16 cellular contexts compared by ENCODE assay signal in the genomic region with DNA sequence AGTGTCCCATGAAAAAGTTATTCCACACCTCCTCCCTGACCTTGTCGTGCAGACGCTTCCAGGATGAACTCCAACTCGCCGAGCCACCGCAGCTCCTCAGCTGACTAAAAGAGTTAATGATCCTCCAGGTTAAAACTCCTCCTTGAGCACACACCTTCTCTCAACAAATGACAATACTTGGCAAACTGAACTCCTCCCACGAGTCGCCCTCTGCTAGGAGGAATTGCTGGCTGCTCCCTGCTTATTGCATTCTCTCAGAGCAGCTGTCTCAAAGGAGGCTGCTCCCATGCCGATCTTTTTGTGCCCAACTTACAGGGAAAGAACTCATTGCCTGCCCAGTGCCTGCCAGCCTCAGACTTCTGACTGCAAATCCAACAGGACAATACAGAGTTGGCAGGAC. TPM values are rescaled to one million over a fixed set of nuclear protein-coding genes. Genes with fewer than 3 reads are reported as not detected.
DNase-seq lines count a peak whose midpoint lies in the region; ATAC-seq, FAIRE-seq and TF ChIP-seq lines count a peak whose summit lies in the region.
"Had no signal": no experiment of that assay in that cellular context is flagged by ENCODE, and none has a peak within 500 bp of the region (broad histone marks: within the 10 kb centered on the region; RNA-seq: fewer than 3 reads in every experiment).

A gene with protein sequence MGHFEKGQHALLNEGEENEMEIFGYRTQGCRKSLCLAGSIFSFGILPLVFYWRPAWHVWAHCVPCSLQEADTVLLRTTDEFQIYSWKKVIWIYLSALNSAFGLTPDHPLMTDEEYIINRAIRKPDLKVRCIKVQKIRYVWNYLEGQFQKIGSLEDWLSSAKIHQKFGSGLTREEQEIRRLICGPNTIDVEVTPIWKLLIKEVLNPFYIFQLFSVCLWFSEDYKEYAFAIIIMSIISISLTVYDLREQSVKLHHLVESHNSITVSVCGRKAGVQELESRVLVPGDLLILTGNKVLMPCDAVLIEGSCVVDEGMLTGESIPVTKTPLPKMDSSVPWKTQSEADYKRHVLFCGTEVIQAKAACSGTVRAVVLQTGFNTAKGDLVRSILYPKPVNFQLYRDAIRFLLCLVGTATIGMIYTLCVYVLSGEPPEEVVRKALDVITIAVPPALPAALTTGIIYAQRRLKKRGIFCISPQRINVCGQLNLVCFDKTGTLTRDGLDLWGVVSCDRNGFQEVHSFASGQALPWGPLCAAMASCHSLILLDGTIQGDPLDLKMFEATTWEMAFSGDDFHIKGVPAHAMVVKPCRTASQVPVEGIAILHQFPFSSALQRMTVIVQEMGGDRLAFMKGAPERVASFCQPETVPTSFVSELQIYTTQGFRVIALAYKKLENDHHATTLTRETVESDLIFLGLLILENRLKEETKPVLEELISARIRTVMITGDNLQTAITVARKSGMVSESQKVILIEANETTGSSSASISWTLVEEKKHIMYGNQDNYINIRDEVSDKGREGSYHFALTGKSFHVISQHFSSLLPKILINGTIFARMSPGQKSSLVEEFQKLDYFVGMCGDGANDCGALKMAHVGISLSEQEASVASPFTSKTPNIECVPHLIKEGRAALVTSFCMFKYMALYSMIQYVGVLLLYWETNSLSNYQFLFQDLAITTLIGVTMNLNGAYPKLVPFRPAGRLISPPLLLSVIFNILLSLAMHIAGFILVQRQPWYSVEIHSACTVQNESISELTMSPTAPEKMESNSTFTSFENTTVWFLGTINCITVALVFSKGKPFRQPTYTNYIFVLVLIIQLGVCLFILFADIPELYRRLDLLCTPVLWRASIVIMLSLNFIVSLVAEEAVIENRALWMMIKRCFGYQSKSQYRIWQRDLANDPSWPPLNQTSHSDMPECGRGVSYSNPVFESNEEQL (minus strand): TSS at position 106 of the 400 bp plus-strand sequence. CDS start 96 bp downstream, at position 10.

- H2AFZ ChIP-seq in astrocyte (ENCODE audit: low read depth, low read length) = no peak within 1 kb of the TSS
- H2AFZ ChIP-seq: GM23248 had no signal

- H3K4me1 Mint-ChIP-seq in astrocyte (ENCODE audit: low read depth, unreplicated experiment) = no peaks in the 10 kb centered on the region
- H3K4me1 Mint-ChIP-seq: activated naive CD8-positive, alpha-beta T cell treated with anti-CD3 and anti-CD28 coated beads, Interleukin-2, amount 10 ng/mL, durations not matched to agents 7 days and 5 days had no signal

- H3K4me1 ChIP-seq in A549 (no peaks in the 10 kb centered on the region), astrocyte (ENCODE audit: insufficient read depth, low read length) (no peaks in the 10 kb centered on the region)
- H3K4me1 ChIP-seq: tibial nerve had no signal

- H4K20me1 ChIP-seq in astrocyte (ENCODE audit: insufficient read depth, low read length) = no peaks in the 10 kb centered on the region

- no peak within 1 kb of the TSS for H3K27ac ChIP-seq in A549
- no peak within 1 kb of the TSS for H3K27ac ChIP-seq in astrocyte (ENCODE audit: low read depth, low read length)
- H3K27ac ChIP-seq: GM23248, tibial nerve had no signal

- ATAC-seq in A549 (peak in 1 of 2 experiments; percentile 39; a peak in 1 of 6 replicates), GM18868 (IDR thresholded peaks at IDR 0.05; ENCODE audit: unreplicated experiment) (no peak), GM18858 (IDR thresholded peaks at IDR 0.05; ENCODE audit: unreplicated experiment) (no peak)

- POLR2A ChIA-PET in A549 (lab: Yijun Ruan, JAX) = no interaction called here

- DNase-seq in A549 (ENCODE audit: low read depth in 1 of 2, low spot score in 1 of 2) (peak in 1 of 2 experiments; percentile 1), astrocyte (ENCODE audit: low read depth) (no peak), iPS-NIHi11 (ENCODE audit: low spot score) (peak; percentile 27), occipital lobe (lab: John Stamatoyannopoulos, UW) (no peak), EL (no peak), NCI-H226 (no peak)
- DNase-seq: activated CD8-positive, alpha-beta memory T cell treated with anti-CD3 and anti-CD28 coated beads, Interleukin-2, amount 50 U/mL, for 4 hours; activated naive CD8-positive, alpha-beta T cell treated with anti-CD3 and anti-CD28 coated beads, Interleukin-2, amount 10 ng/mL, durations not matched to agents 7 days and 5 days; DMS 273 treated with DMSO at 0.1 percent for 48 hours; GM23248; MV-4-11 had no signal

- FAIRE-seq in A549 (lab: Jason Lieb, UNC) (no peak), astrocyte (lab: Jason Lieb, UNC) (no peak)
- FAIRE-seq: HTR-8/SVneo had no signal

- no peak within 1 kb of the TSS for H3K4me3 Mint-ChIP-seq in astrocyte (ENCODE audit: unreplicated experiment)
- H3K4me3 Mint-ChIP-seq: activated naive CD8-positive, alpha-beta T cell treated with anti-CD3 and anti-CD28 coated beads, Interleukin-2, amount 10 ng/mL, durations not matched to agents 7 days and 5 days had no signal

- no peak for TF ChIP-seq CTCF in A549 (IDR thresholded peaks at IDR 0.05)
- TF ChIP-seq CTCF in astrocyte (IDR thresholded peaks at IDR 0.05; ENCODE audit: insufficient read depth, low read depth, low read length) = no peak

- no peak within 1 kb of the TSS for H3K27ac Mint-ChIP-seq in astrocyte (ENCODE audit: unreplicated experiment)
- H3K27ac Mint-ChIP-seq: activated naive CD8-positive, alpha-beta T cell treated with anti-CD3 and anti-CD28 coated beads, Interleukin-2, amount 10 ng/mL, durations not matched to agents 7 days and 5 days had no signal

- TF ChIP-seq EP300 in A549 (IDR thresholded peaks at IDR 0.05) = no peak

- CTCF ChIA-PET in A549 (lab: Yijun Ruan, JAX) = no interaction called here

- WGBS in A549 (ENCODE audit: missing lambda C conversion rate) = 0% methylated on average over 8 of the region's 8 CpGs

- TF ChIP-seq POLR2A in A549 (IDR thresholded peaks at IDR 0.05; ENCODE audit: low read length) = no peak

- no peaks in the 10 kb centered on the region for H3K27me3 ChIP-seq in astrocyte (ENCODE audit: insufficient read depth, low read length)
- H3K27me3 ChIP-seq: tibial nerve had no signal

- H3K4me3 ChIP-seq in A549 (no peak within 1 kb of the TSS), astrocyte (ENCODE audit: insufficient read depth, low read depth, low read length) (no peak within 1 kb of the TSS)
- H3K4me3 ChIP-seq: GM23248, tibial nerve had no signal

- no peaks in the 10 kb centered on the region for H3K36me3 ChIP-seq in astrocyte (ENCODE audit: insufficient read depth, low read length)
- H3K36me3 ChIP-seq: tibial nerve had no signal

- no peaks in the 10 kb centered on the region for H3K79me2 ChIP-seq in astrocyte (ENCODE audit: insufficient read depth, low read length)

- H3K27me3 Mint-ChIP-seq in astrocyte (ENCODE audit: low read depth, unreplicated experiment) = peaks cover 5% of the 10 kb centered on the region
- H3K27me3 Mint-ChIP-seq: activated naive CD8-positive, alpha-beta T cell treated with anti-CD3 and anti-CD28 coated beads, Interleukin-2, amount 10 ng/mL, durations not matched to agents 7 days and 5 days had no signal

- H3K4me2 ChIP-seq in A549 = peak within 1 kb of the TSS; percentile 34; the same call in 2 of the 3 replicates
- H3K4me2 ChIP-seq in astrocyte (ENCODE audit: low read length) = peak within 1 kb of the TSS; percentile 51

- H3K9me3 ChIP-seq in A549 (no peaks in the 10 kb centered on the region), astrocyte (ENCODE audit: insufficient read depth, low read depth, low read length) (no peaks in the 10 kb centered on the region)
- H3K9me3 ChIP-seq: tibial nerve had no signal

- no peak within 1 kb of the TSS for H3K9ac ChIP-seq in astrocyte (ENCODE audit: low read length)
- H3K9ac ChIP-seq: GM23248 had no signal

- H3K9me3 Mint-ChIP-seq in astrocyte (ENCODE audit: unreplicated experiment) = no peaks in the 10 kb centered on the region
- H3K9me3 Mint-ChIP-seq: activated naive CD8-positive, alpha-beta T cell treated with anti-CD3 and anti-CD28 coated beads, Interleukin-2, amount 10 ng/mL, durations not matched to agents 7 days and 5 days had no signal

- TF ChIP-seq RAD21 in A549 (conservative IDR thresholded peaks at IDR 0.05 in 1 of 2, IDR thresholded peaks at IDR 0.05 in 1 of 2) = no peak

- no peaks in the 10 kb centered on the region for H3K36me3 Mint-ChIP-seq in astrocyte (ENCODE audit: low read depth, unreplicated experiment)
- H3K36me3 Mint-ChIP-seq: activated naive CD8-positive, alpha-beta T cell treated with anti-CD3 and anti-CD28 coated beads, Interleukin-2, amount 10 ng/mL, durations not matched to agents 7 days and 5 days had no signal

TF ChIP-seq in A549, 52 proteins besides CTCF, POLR2A, EP300 and RAD21 (continues in another document):
- no peak for TF ChIP-seq HOXB13 (CRISPR knock-in tag; IDR thresholded peaks at IDR 0.05; ENCODE audit: low read depth)
- no peak for TF ChIP-seq GATA3 (IDR thresholded peaks at IDR 0.05; ENCODE audit: borderline replicate concordance)
- no peak for TF ChIP-seq JUNB (IDR thresholded peaks at IDR 0.05)
- TF ChIP-seq SREBF2 (IDR thresholded peaks at IDR 0.05) = no peak
- TF ChIP-seq JUN (IDR thresholded peaks at IDR 0.05) = no peak
- TF ChIP-seq NR3C1 (IDR thresholded peaks at IDR 0.05) = no peak
- TF ChIP-seq ZNF302 (CRISPR knock-in tag; IDR thresholded peaks at IDR 0.05) = no peak
- no peak for TF ChIP-seq BCL3 (IDR thresholded peaks at IDR 0.05)

RNA-seq across cellular contexts. Expression of the gene that starts here (rescaled TPM):
- polyA plus RNA-seq in A549 (2011; rRNA removed) (0.10 and 0.16 TPM in 2 replicates), A549 (2017; fragmentation: RNase III; extraction: RNeasy Plus Mini Kit Qiagen cat#74134 plus additional on column Dnase treatment) (0.05 to 0.09 TPM in 2 of 3 replicates, not detected in the other)
- polyA plus RNA-seq in A549 (2012; cell fraction: cytosol; rRNA removed) = 0.04 TPM in 1 of 2 replicates, not detected in the other
- not detected in 2 replicates for polyA plus RNA-seq in A549 (2012; cell fraction: nucleus; rRNA removed)
- polyA minus RNA-seq in A549 (2011; rRNA and poly(A)+ RNA removed) = 0.10 and 0.74 TPM in 2 replicates
- total RNA-seq in astrocyte (0.34 and 0.70 TPM in 2 replicates), occipital lobe (17.2 TPM)
- total RNA-seq: GM23248, NCI-H460 had no signal
- polyA plus RNA-seq: GM23248 had no signal

Comparison
In these comparisons a context has a peak if more than half of its experiments do, and no peak if none do; other contexts are left out.
1. RNA of the gene that starts here (total RNA-seq): 17.2 TPM in occipital lobe (single experiment); 0.34 to 0.70 TPM in astrocyte; every median in the first group is over 10 times any median in the second.